Comparison of ENCODE assay signal across 8 cellular contexts in the genomic region with DNA sequence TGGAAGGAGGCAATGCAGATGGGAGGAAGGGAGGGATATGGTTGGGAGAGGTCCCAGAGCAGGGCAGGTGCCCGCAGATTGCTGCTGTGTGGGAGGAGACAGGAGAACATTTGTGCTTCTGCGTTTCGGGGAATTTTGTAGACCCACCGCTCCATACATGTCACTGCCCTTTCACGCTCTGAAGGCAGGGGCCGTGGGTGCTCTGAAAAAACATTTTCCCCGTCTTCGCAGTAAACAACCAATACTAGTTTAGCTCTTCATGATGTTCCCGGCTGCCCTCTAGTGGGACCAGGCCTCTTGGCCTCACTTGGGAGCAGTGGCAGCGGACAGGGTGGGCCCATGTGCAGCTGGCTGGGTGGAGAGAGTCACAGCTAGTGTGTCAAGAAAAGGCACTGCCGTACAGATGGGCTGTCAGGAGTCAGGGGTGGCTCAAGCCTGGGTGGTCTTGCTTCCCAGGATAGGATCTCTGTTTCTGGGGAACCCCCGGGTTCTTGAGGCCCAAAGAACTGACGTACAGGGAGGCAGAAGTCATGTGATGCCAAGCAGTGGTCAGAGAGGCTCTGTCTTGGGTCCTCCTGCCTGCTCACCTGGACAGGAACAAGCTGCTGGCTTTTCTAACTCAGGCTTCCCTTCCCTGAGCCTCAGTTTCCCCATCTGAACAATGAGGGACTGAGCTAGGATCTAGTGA. TPM values are rescaled to one million over a fixed set of nuclear protein-coding genes. Genes with fewer than 3 reads are reported as not detected.
DNase-seq lines count a peak whose midpoint lies in the region; ATAC-seq, FAIRE-seq and TF ChIP-seq lines count a peak whose summit lies in the region.

No MANE protein-coding gene starts in this region.

- H3K4me1 Mint-ChIP-seq in central memory CD8-positive, alpha-beta T cell = peaks cover 37% of the 10 kb centered on the region

- H3K36me3 Mint-ChIP-seq in central memory CD8-positive, alpha-beta T cell (ENCODE audit: insufficient read depth) = peaks cover 66% of the 10 kb centered on the region

- no peaks in the 10 kb centered on the region for H3K9me3 ChIP-seq in kidney (ENCODE audit: control insufficient read depth in 1 of 2, low read length in 2 of 2)

- no peaks in the 10 kb centered on the region for H3K9me3 Mint-ChIP-seq in central memory CD8-positive, alpha-beta T cell

- in situ Hi-C loops in GM13976 (cut with MboI; ENCODE audit: low sequenced_read_pairs, unreplicated experiment) = loop anchor here (10.0 kb wide), 2 partner anchors 81 to 181 kb away; partner anchors contain the start of genes CETP and SLC12A3

- FAIRE-seq in kidney (lab: Jason Lieb, UNC) = no peak

- H3K27ac Mint-ChIP-seq in central memory CD8-positive, alpha-beta T cell (ENCODE audit: low read depth) = peak overlapping the region; percentile 88

- H3K27ac ChIP-seq in 22Rv1 (no peak overlapping the region), kidney (ENCODE audit: low read depth in 2 of 2, low read length in 2 of 2) (no peak overlapping the region)

- intact Hi-C loops in kidney (cut with DNase I) = loop anchor here (10.0 kb wide), 1 partner anchor 71 kb away; no protein-coding TSS in a partner anchor

- TF ChIP-seq CTCF in 22Rv1 (IDR thresholded peaks at IDR 0.05) (peak; percentile 83), GM13976 (IDR thresholded peaks at IDR 0.05; ENCODE audit: borderline replicate concordance, control extremely low read depth, extremely low read depth, insufficient read depth, missing control alignments) (peak; percentile 81), kidney (IDR thresholded peaks at IDR 0.05; ENCODE audit: borderline replicate concordance, extremely low read depth, insufficient read depth) (peak; percentile 63)

- no peaks in the 10 kb centered on the region for H3K36me3 ChIP-seq in kidney (ENCODE audit: control insufficient read depth in 1 of 2, insufficient read depth in 2 of 2, low read length in 2 of 2)

- ATAC-seq in central memory CD8-positive, alpha-beta T cell (replicated peaks; ENCODE audit: extremely low read depth, poor library complexity, severe bottlenecking) = no peak
- ATAC-seq in GM19023 (IDR thresholded peaks at IDR 0.05; ENCODE audit: unreplicated experiment) (no peak), GM21723 (IDR thresholded peaks at IDR 0.05; ENCODE audit: unreplicated experiment) (no peak)

- peak overlapping the region in 1 of 2 donors; percentile 32 for H3K4me3 ChIP-seq in kidney (ENCODE audit: low read length in 2 of 2)

- peak overlapping the region; percentile 25 for H3K4me3 Mint-ChIP-seq in central memory CD8-positive, alpha-beta T cell

- H3K4me1 ChIP-seq in kidney (ENCODE audit: control insufficient read depth in 1 of 2, insufficient read depth in 1 of 2, low read depth in 1 of 2, low read length in 2 of 2) = peaks cover 8 to 10% of the 10 kb centered on the region in 2 donors

- DNase-seq in GM13976 (ENCODE audit: low spot score) = peak; percentile 83
- DNase-seq in RPMI8226 = peak; percentile 30
- DNase-seq in central memory CD8-positive, alpha-beta T cell (ENCODE audit: low spot score in 2 of 2) = peak in 1 of 2 donors; percentile 36
- peak; percentile 86 for DNase-seq in kidney
- DNase-seq in stimulated activated CD8-positive, alpha-beta memory T cell treated with anti-CD3 and anti-CD28 coated beads, Interleukin-4, amount 100 ng/mL, for 48 hours = peak; percentile 60

- H3K27me3 Mint-ChIP-seq in central memory CD8-positive, alpha-beta T cell = no peaks in the 10 kb centered on the region

- H3K9ac ChIP-seq in kidney (ENCODE audit: low read length in 2 of 2) = no peak overlapping the region

RNA-seq across cellular contexts. Expression of gene CPNE2, which starts 46.5 kb away (rescaled TPM):
- 24.1 TPM for total RNA-seq in kidney
- 33.1 TPM for polyA plus RNA-seq in kidney (ENCODE audit: insufficient read depth, low read depth, low replicate concordance)

RNA-seq across cellular contexts. Expression of gene NLRC5, which starts 56.5 kb away (rescaled TPM):
- 55.6 TPM for total RNA-seq in kidney
- 7.1 TPM for polyA plus RNA-seq in kidney (ENCODE audit: insufficient read depth, low read depth, low replicate concordance)
